Comparison of ENCODE assay signal across 9 cellular contexts in genomic region chr15:62940755-62941361, GRCh38.
A peak's percentile ranks its signal among the peaks of the same experiment; 100 is the strongest.
DNase-seq lines count a peak whose midpoint lies in the region; ATAC-seq and TF ChIP-seq lines count a peak whose summit lies in the region.
"Had no signal": no experiment of that assay in that cellular context is flagged by ENCODE, and none has a peak within 500 bp of the region (broad histone marks: within the 10 kb centered on the region; RNA-seq: fewer than 3 reads in every experiment).

No MANE protein-coding gene starts in this region.

- intact Hi-C loops in activated naive CD4-positive, alpha-beta T cell treated with anti-CD3 and anti-CD28 coated beads for 36 hours (cut with micrococcal nuclease) = no loop called here

- TF ChIP-seq CTCF in right atrium auricular region (IDR thresholded peaks at IDR 0.05) (no peak), GM20000 (IDR thresholded peaks at IDR 0.05; ENCODE audit: extremely low read depth, missing control alignments) (no peak)

- H3K27me3 Mint-ChIP-seq in activated naive CD8-positive, alpha-beta T cell treated with anti-CD3 and anti-CD28 coated beads, Interleukin-2, amount 50 U/mL, for 24 hours = peaks cover 18% of the 10 kb centered on the region
- peaks cover 27% of the 10 kb centered on the region for H3K27me3 Mint-ChIP-seq in activated naive CD8-positive, alpha-beta T cell treated with anti-CD3 and anti-CD28 coated beads for 36 hours
- peaks cover 6% of the 10 kb centered on the region for H3K27me3 Mint-ChIP-seq in activated naive CD4-positive, alpha-beta T cell treated with anti-CD3 and anti-CD28 coated beads for 36 hours (ENCODE audit: low read depth)

- no peaks in the 10 kb centered on the region for H3K9me3 ChIP-seq in right atrium auricular region
- H3K9me3 ChIP-seq in skeletal muscle satellite cell (replicated peaks; ENCODE audit: low read length) = no peaks in the 10 kb centered on the region

- H3K4me3 ChIP-seq in right atrium auricular region (no peak overlapping the region), skeletal muscle satellite cell (ENCODE audit: low read length) (peak overlapping the region; percentile 40), H7 (ENCODE audit: insufficient read depth, low read depth, low read length) (no peak overlapping the region)

- H3K36me3 Mint-ChIP-seq in activated naive CD8-positive, alpha-beta T cell treated with anti-CD3 and anti-CD28 coated beads, Interleukin-2, amount 50 U/mL, for 24 hours (ENCODE audit: low read depth) = no peaks in the 10 kb centered on the region
- H3K36me3 Mint-ChIP-seq in activated naive CD8-positive, alpha-beta T cell treated with anti-CD3 and anti-CD28 coated beads for 36 hours = no peaks in the 10 kb centered on the region
- H3K36me3 Mint-ChIP-seq in activated naive CD4-positive, alpha-beta T cell treated with anti-CD3 and anti-CD28 coated beads for 36 hours (ENCODE audit: low read depth) = no peaks in the 10 kb centered on the region

- H3K27me3 ChIP-seq in right atrium auricular region = no peaks in the 10 kb centered on the region
- H3K27me3 ChIP-seq in skeletal muscle satellite cell (ENCODE audit: control insufficient read depth, insufficient read depth, low read length) = no peaks in the 10 kb centered on the region
- H3K27me3 ChIP-seq in H7 (ENCODE audit: control insufficient read depth, insufficient read depth, low read length) = no peaks in the 10 kb centered on the region

- H3K4me1 ChIP-seq in right atrium auricular region (peaks cover 0 to 30% of the 10 kb centered on the region in 2 donors), skeletal muscle satellite cell (ENCODE audit: control insufficient read depth, insufficient read depth, low read length) (peaks cover 29% of the 10 kb centered on the region)

- peak overlapping the region; percentile 71 for H3K4me2 ChIP-seq in skeletal muscle satellite cell (ENCODE audit: low read length)

- no peak overlapping the region for H3K4me3 Mint-ChIP-seq in activated naive CD8-positive, alpha-beta T cell treated with anti-CD3 and anti-CD28 coated beads, Interleukin-2, amount 50 U/mL, for 24 hours
- no peak overlapping the region for H3K4me3 Mint-ChIP-seq in activated naive CD8-positive, alpha-beta T cell treated with anti-CD3 and anti-CD28 coated beads for 36 hours
- H3K4me3 Mint-ChIP-seq in activated naive CD4-positive, alpha-beta T cell treated with anti-CD3 and anti-CD28 coated beads for 36 hours = no peak overlapping the region
- H3K4me3 Mint-ChIP-seq: activated B cell treated with CpG ODN at 0.5 μM for 24 hours had no signal

- no peaks in the 10 kb centered on the region for H3K9me3 Mint-ChIP-seq in activated naive CD8-positive, alpha-beta T cell treated with anti-CD3 and anti-CD28 coated beads, Interleukin-2, amount 50 U/mL, for 24 hours
- H3K9me3 Mint-ChIP-seq in activated naive CD8-positive, alpha-beta T cell treated with anti-CD3 and anti-CD28 coated beads for 36 hours = no peaks in the 10 kb centered on the region
- no peaks in the 10 kb centered on the region for H3K9me3 Mint-ChIP-seq in activated naive CD4-positive, alpha-beta T cell treated with anti-CD3 and anti-CD28 coated beads for 36 hours
- H3K9me3 Mint-ChIP-seq: activated B cell treated with CpG ODN at 0.5 μM for 24 hours had no signal

- H3K27ac Mint-ChIP-seq in activated naive CD8-positive, alpha-beta T cell treated with anti-CD3 and anti-CD28 coated beads, Interleukin-2, amount 50 U/mL, for 24 hours = no peak overlapping the region
- H3K27ac Mint-ChIP-seq in activated naive CD8-positive, alpha-beta T cell treated with anti-CD3 and anti-CD28 coated beads for 36 hours = no peak overlapping the region
- no peak overlapping the region for H3K27ac Mint-ChIP-seq in activated naive CD4-positive, alpha-beta T cell treated with anti-CD3 and anti-CD28 coated beads for 36 hours
- H3K27ac Mint-ChIP-seq: activated B cell treated with CpG ODN at 0.5 μM for 24 hours had no signal

- H3K4me1 Mint-ChIP-seq in activated naive CD8-positive, alpha-beta T cell treated with anti-CD3 and anti-CD28 coated beads, Interleukin-2, amount 50 U/mL, for 24 hours = no peaks in the 10 kb centered on the region
- no peaks in the 10 kb centered on the region for H3K4me1 Mint-ChIP-seq in activated naive CD8-positive, alpha-beta T cell treated with anti-CD3 and anti-CD28 coated beads for 36 hours
- H3K4me1 Mint-ChIP-seq in activated naive CD4-positive, alpha-beta T cell treated with anti-CD3 and anti-CD28 coated beads for 36 hours (ENCODE audit: low read depth) = no peaks in the 10 kb centered on the region

- peak overlapping the region; percentile 84 to 94 for H3K27ac ChIP-seq in right atrium auricular region

- CTCF ChIA-PET in activated naive CD4-positive, alpha-beta T cell treated with anti-CD3 and anti-CD28 coated beads for 36 hours (lab: Charles Lee) = no interaction called here

- no peak for DNase-seq in activated naive CD8-positive, alpha-beta T cell treated with anti-CD3 and anti-CD28 coated beads, Interleukin-2, amount 50 U/mL, for 24 hours
- no peak for DNase-seq in activated naive CD8-positive, alpha-beta T cell treated with anti-CD3 and anti-CD28 coated beads for 36 hours
- DNase-seq in amniotic epithelial cell (ENCODE audit: low read depth) (peak; percentile 86), right atrium auricular region (ENCODE audit: low spot score) (peak; percentile 84), H7 (no peak), GM20000 (ENCODE audit: low spot score) (no peak)
- DNase-seq in activated naive CD4-positive, alpha-beta T cell treated with anti-CD3 and anti-CD28 coated beads for 36 hours = no peak
- DNase-seq: activated B cell treated with CpG ODN at 0.5 μM for 24 hours had no signal

- peak; percentile 36 for ATAC-seq in activated naive CD8-positive, alpha-beta T cell treated with anti-CD3 and anti-CD28 coated beads, Interleukin-2, amount 50 U/mL, for 24 hours

- H3K36me3 ChIP-seq in right atrium auricular region (no peaks in the 10 kb centered on the region), skeletal muscle satellite cell (ENCODE audit: insufficient read depth, low read length) (no peaks in the 10 kb centered on the region), H7 (replicated peaks; ENCODE audit: control insufficient read depth, insufficient read depth, low read length) (no peaks in the 10 kb centered on the region)

- peak overlapping the region; percentile 76 for H3K9ac ChIP-seq in skeletal muscle satellite cell (ENCODE audit: low read depth, low read length)

Comparison
In these comparisons a context has a peak if more than half of its experiments do, and no peak if none do; other contexts are left out.
1. DNase-seq: peak in amniotic epithelial cell (single experiment) and right atrium auricular region (single experiment); none in activated naive CD8-positive, alpha-beta T cell treated with anti-CD3 and anti-CD28 coated beads, Interleukin-2, amount 50 U/mL, for 24 hours (single experiment), activated naive CD8-positive, alpha-beta T cell treated with anti-CD3 and anti-CD28 coated beads for 36 hours (single experiment), activated naive CD4-positive, alpha-beta T cell treated with anti-CD3 and anti-CD28 coated beads for 36 hours (single experiment), H7 (single experiment) and GM20000 (single experiment).